8 cellular contexts compared by ENCODE assay signal in genomic region chr15:51192560-51193280, GRCh38.
DNase-seq lines count a peak whose midpoint lies in the region; ATAC-seq and TF ChIP-seq lines count a peak whose summit lies in the region.

No MANE protein-coding gene starts in this region.

- peaks cover 46% of the 10 kb centered on the region for H3K27me3 Mint-ChIP-seq in activated CD8-positive, alpha-beta memory T cell treated with anti-CD3 and anti-CD28 coated beads, Interleukin-2, amount 10 ng/mL, durations not matched to agents 7 days and 5 days

- no peak overlapping the region for H3K4me3 Mint-ChIP-seq in activated CD8-positive, alpha-beta memory T cell treated with anti-CD3 and anti-CD28 coated beads, Interleukin-2, amount 10 ng/mL, durations not matched to agents 7 days and 5 days

- no peaks in the 10 kb centered on the region for H3K36me3 Mint-ChIP-seq in activated CD8-positive, alpha-beta memory T cell treated with anti-CD3 and anti-CD28 coated beads, Interleukin-2, amount 10 ng/mL, durations not matched to agents 7 days and 5 days

- DNase-seq in GM10266 (ENCODE audit: extremely low spot score) (peak; percentile 65), HPDE6-E6E7 (ENCODE audit: extremely low spot score) (peak; percentile 64), NOMO-1 treated with DMSO at 0.1 percent for 48 hours (lab: John Stamatoyannopoulos, UW; ENCODE audit: unreplicated experiment) (peak; percentile 64), epithelial cell of esophagus (ENCODE audit: low read depth) (peak; percentile 89), mucosa of gallbladder (ENCODE audit: low spot score) (peak; percentile 90)
- DNase-seq in activated CD8-positive, alpha-beta memory T cell treated with anti-CD3 and anti-CD28 coated beads, Interleukin-2, amount 10 ng/mL, durations not matched to agents 7 days and 5 days, result peak; percentile 84
- DNase-seq in stimulated activated CD8-positive, alpha-beta memory T cell treated with anti-CD3 and anti-CD28 coated beads, Interleukin-4, amount 100 ng/mL, for 4 hours (ENCODE audit: low read depth in 2 of 2, low spot score in 1 of 2), result peak; percentile 18 to 52

- no peaks in the 10 kb centered on the region for H3K9me3 Mint-ChIP-seq in activated CD8-positive, alpha-beta memory T cell treated with anti-CD3 and anti-CD28 coated beads, Interleukin-2, amount 10 ng/mL, durations not matched to agents 7 days and 5 days (ENCODE audit: low read depth)

- ATAC-seq in activated CD8-positive, alpha-beta memory T cell treated with anti-CD3 and anti-CD28 coated beads, Interleukin-2, amount 10 ng/mL, durations not matched to agents 7 days and 5 days, result peak; percentile 64
- ATAC-seq in HG02973 (IDR thresholded peaks at IDR 0.05; ENCODE audit: unreplicated experiment), result no peak

- peaks cover 1% of the 10 kb centered on the region for H3K4me1 Mint-ChIP-seq in activated CD8-positive, alpha-beta memory T cell treated with anti-CD3 and anti-CD28 coated beads, Interleukin-2, amount 10 ng/mL, durations not matched to agents 7 days and 5 days

- TF ChIP-seq CTCF in GM10266 (IDR thresholded peaks at IDR 0.05; ENCODE audit: control insufficient read depth, insufficient read depth, low read depth, missing control alignments) (peak; percentile 94), epithelial cell of esophagus (IDR thresholded peaks at IDR 0.05; ENCODE audit: insufficient read depth, low read depth, low read length, missing control alignments) (peak; percentile 96)

- no peak overlapping the region for H3K27ac Mint-ChIP-seq in activated CD8-positive, alpha-beta memory T cell treated with anti-CD3 and anti-CD28 coated beads, Interleukin-2, amount 10 ng/mL, durations not matched to agents 7 days and 5 days

- H3K4me3 ChIP-seq in epithelial cell of esophagus (ENCODE audit: low read length), result no peak overlapping the region

- CTCF ChIA-PET in activated CD8-positive, alpha-beta memory T cell treated with anti-CD3 and anti-CD28 coated beads, Interleukin-2, amount 10 ng/mL, durations not matched to agents 7 days and 5 days (lab: Charles Lee), result interaction anchor here (0.6 to 2.3 kb wide), 21 partner anchors 10 to 307 kb away, joined by 3 to 34 read pairs (median 4); no protein-coding TSS in a partner anchor

Comparison
In these comparisons a context has a peak if more than half of its experiments do, and no peak if none do; other contexts are left out.
1. DNase-seq: peak in every context shown above with its lines; median percentile 90 in mucosa of gallbladder; 89 in epithelial cell of esophagus; 84 in activated CD8-positive, alpha-beta memory T cell treated with anti-CD3 and anti-CD28 coated beads, Interleukin-2, amount 10 ng/mL, durations not matched to agents 7 days and 5 days; 65 in GM10266; 64 in HPDE6-E6E7; 64 in NOMO-1 treated with DMSO at 0.1 percent for 48 hours; 35 in stimulated activated CD8-positive, alpha-beta memory T cell treated with anti-CD3 and anti-CD28 coated beads, Interleukin-4, amount 100 ng/mL, for 4 hours.